In genomic region chr6:26311012-26311384, GRCh38 we compare ENCODE assay signal across 8 cellular contexts. TPM values are rescaled to one million over a fixed set of nuclear protein-coding genes. Genes with fewer than 3 reads are reported as not detected.
DNase-seq lines count a peak whose midpoint lies in the region; ATAC-seq and TF ChIP-seq lines count a peak whose summit lies in the region.

No MANE protein-coding gene starts in this region.

- H3K4me3 Mint-ChIP-seq in chondrocyte (ENCODE audit: unreplicated experiment) (peak overlapping the region; percentile 16), nephron (peak overlapping the region; percentile 86 to 94 (median 87))

- no peaks in the 10 kb centered on the region for H3K9me3 Mint-ChIP-seq in chondrocyte (ENCODE audit: low read depth)
- H3K9me3 Mint-ChIP-seq in nephron = no peaks in the 10 kb centered on the region

- H3K27ac ChIP-seq in 22Rv1 (peak overlapping the region; percentile 87), SK-N-MC (peak overlapping the region; percentile 48; the same call in 1 of the 2 replicates)

- ATAC-seq in GM19328 (IDR thresholded peaks at IDR 0.05; ENCODE audit: unreplicated experiment) (no peak), HG03045 (IDR thresholded peaks at IDR 0.05; ENCODE audit: unreplicated experiment) (no peak)

- H3K4me1 Mint-ChIP-seq in chondrocyte (ENCODE audit: low read depth) = peaks cover 33% of the 10 kb centered on the region
- H3K4me1 Mint-ChIP-seq in nephron = peaks cover 35% of the 10 kb centered on the region

- TF ChIP-seq CTCF in 22Rv1 (IDR thresholded peaks at IDR 0.05) (no peak), chondrocyte (IDR thresholded peaks at IDR 0.05) (no peak), nephron (IDR thresholded peaks at IDR 0.05; ENCODE audit: unreplicated experiment in 3 of 3) (no peak)

- H3K36me3 ChIP-seq in H7 (replicated peaks; ENCODE audit: control insufficient read depth, insufficient read depth, low read length) = no peaks in the 10 kb centered on the region
- H3K36me3 ChIP-seq in SK-N-MC (ENCODE audit: insufficient read depth, low read length) = no peaks in the 10 kb centered on the region

- no peaks in the 10 kb centered on the region for H3K27me3 ChIP-seq in H7 (ENCODE audit: control insufficient read depth, insufficient read depth, low read length)

- peak overlapping the region; percentile 69 for H3K4me3 ChIP-seq in H7 (ENCODE audit: insufficient read depth, low read depth, low read length)
- H3K4me3 ChIP-seq in SK-N-MC = peak overlapping the region; percentile 85

- DNase-seq in H7 (no peak), SK-N-MC (ENCODE audit: low read depth, low spot score) (no peak), chondrocyte (ENCODE audit: low spot score) (no peak)
- no peak for DNase-seq in effector CD4-positive, alpha-beta T cell

- H3K36me3 Mint-ChIP-seq in chondrocyte (ENCODE audit: low read depth) (no peaks in the 10 kb centered on the region), nephron (ENCODE audit: low read depth) (no peaks in the 10 kb centered on the region)

- H3K27me3 Mint-ChIP-seq in chondrocyte (ENCODE audit: low read depth) (no peaks in the 10 kb centered on the region), nephron (ENCODE audit: low read depth) (peaks cover 3% of the 10 kb centered on the region)

- H3K9ac ChIP-seq in SK-N-MC (ENCODE audit: insufficient read length) = no peak overlapping the region

- H3K27ac Mint-ChIP-seq in chondrocyte (ENCODE audit: unreplicated experiment) (peak overlapping the region; percentile 59), nephron (peak overlapping the region in 1 of 3 experiments; percentile 31)

- no peaks in the 10 kb centered on the region for H3K9me3 ChIP-seq in SK-N-MC (ENCODE audit: low read depth, low read length)

RNA-seq across cellular contexts. Expression of gene BTN3A2, which starts 54.0 kb away (rescaled TPM):
- 1.4 and 1.6 TPM in 2 replicates for total RNA-seq in H7 (2014; rRNA removed; shearing (Covaris generic))
- total RNA-seq in chondrocyte = 7.2 to 18.0 TPM (median 7.7 TPM) in 3 replicates
